ENCODE assay signal across 20 cellular contexts in the genomic region with DNA sequence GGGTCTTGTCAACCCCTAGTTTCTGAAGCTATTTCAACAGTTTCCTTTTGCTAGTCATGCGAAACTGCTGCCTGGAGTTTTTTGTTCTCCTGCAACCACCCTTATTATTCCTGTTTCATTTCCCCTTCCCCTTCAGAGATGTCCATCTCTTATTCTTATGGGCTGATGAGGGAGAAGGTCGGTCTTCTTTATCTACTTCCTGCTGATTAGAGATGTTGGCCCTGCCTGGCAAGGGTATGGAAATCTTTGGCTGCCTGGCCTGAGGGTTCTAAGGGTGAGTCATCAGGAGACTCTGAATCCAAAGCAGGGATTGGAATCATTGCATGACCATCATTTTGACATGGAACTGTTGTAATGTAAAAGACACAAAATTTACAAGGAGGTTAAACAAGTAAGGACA.
DNase-seq lines count a peak whose midpoint lies in the region; ATAC-seq, FAIRE-seq and TF ChIP-seq lines count a peak whose summit lies in the region.
"Had no signal": no experiment of that assay in that cellular context is flagged by ENCODE, and none has a peak within 500 bp of the region (broad histone marks: within the 10 kb centered on the region; RNA-seq: fewer than 3 reads in every experiment).

No MANE protein-coding gene starts in this region.

- H3K4me3 Mint-ChIP-seq in WTC11: no peak overlapping the region
- H3K4me3 Mint-ChIP-seq: activated naive CD8-positive, alpha-beta T cell treated with anti-CD3 and anti-CD28 coated beads for 36 hours; CD4-positive, alpha-beta memory T cell; endodermal cell; IgD-negative memory B cell had no signal

- peak; percentile 57 for DNase-seq in EH (ENCODE audit: low read depth)
- DNase-seq in NCI-H226: peak; percentile 78
- peak; percentile 28 for DNase-seq in endothelial cell of umbilical vein (ENCODE audit: low read depth, low spot score)
- DNase-seq in putamen (ENCODE audit: low spot score): peak; percentile 15
- DNase-seq in WTC11 (ENCODE audit: low spot score): no peak
- DNase-seq: activated CD4-positive, alpha-beta T cell treated with anti-CD3 and anti-CD28 coated beads for 48 hours; activated naive CD8-positive, alpha-beta T cell treated with anti-CD3 and anti-CD28 coated beads for 36 hours; caudate nucleus; CD4-positive, alpha-beta memory T cell; endodermal cell; NCI-H1105 treated with DMSO at 0.1 percent for 48 hours; stimulated activated CD4-positive, alpha-beta T cell treated with anti-CD3 and anti-CD28 coated beads, Interleukin-4, amount 100 ng/mL, for 1 hour; T-helper 9 cell had no signal

- H2AFZ ChIP-seq in endothelial cell of umbilical vein (ENCODE audit: low read depth, low read length): peak overlapping the region; percentile 26

- intact Hi-C loops in endothelial cell of umbilical vein (cut with micrococcal nuclease): no loop called here

- H3K4me2 ChIP-seq in endothelial cell of umbilical vein (ENCODE audit: insufficient read depth, low read length): peak overlapping the region; percentile 1

- no peak overlapping the region for H3K27ac ChIP-seq in endothelial cell of umbilical vein (ENCODE audit: insufficient read depth, low read depth, low read length)
- H3K27ac ChIP-seq: neutrophil, SJSA1 had no signal

- no peaks in the 10 kb centered on the region for H3K4me1 Mint-ChIP-seq in WTC11
- H3K4me1 Mint-ChIP-seq: endodermal cell, IgD-negative memory B cell had no signal

- H3K4me1 ChIP-seq in endothelial cell of umbilical vein (ENCODE audit: control insufficient read depth, extremely low read depth, insufficient read depth, low read length): peaks cover 20% of the 10 kb centered on the region
- H3K4me1 ChIP-seq: SJSA1 had no signal

- no peak overlapping the region for H3K4me3 ChIP-seq in endothelial cell of umbilical vein (replicated peaks in 1 of 3; ENCODE audit: insufficient read depth in 1 of 3, low read depth in 1 of 3, low read length in 3 of 3)
- H3K4me3 ChIP-seq: GM12878, SJSA1 had no signal

- dilution Hi-C loops in endothelial cell of umbilical vein (cut with MboI; ENCODE audit: extremely low pct_ligation_motif_present, low sequenced_read_pairs): no loop called here

- peaks cover 30% of the 10 kb centered on the region for H3K36me3 Mint-ChIP-seq in WTC11
- H3K36me3 Mint-ChIP-seq: CD4-positive, alpha-beta memory T cell; IgD-negative memory B cell had no signal

- H3K9ac ChIP-seq in endothelial cell of umbilical vein (replicated peaks; ENCODE audit: extremely low read depth, insufficient read depth, low read length): no peak overlapping the region

- BruUV-seq in endothelial cell of umbilical vein (replicated peaks; lab: Mats Ljungman, UMichigan): no TSS peak

- TF ChIP-seq POLR2A in endothelial cell of umbilical vein (IDR thresholded peaks at IDR 0.05; ENCODE audit: low read depth, low read length): no peak
- TF ChIP-seq POLR2A in GM18505 (IDR thresholded peaks at IDR 0.05; ENCODE audit: borderline replicate concordance, extremely low read depth, insufficient read depth, insufficient read length): no peak

- H3K27ac Mint-ChIP-seq in WTC11: no peak overlapping the region
- H3K27ac Mint-ChIP-seq: activated naive CD8-positive, alpha-beta T cell treated with anti-CD3 and anti-CD28 coated beads for 36 hours; CD4-positive, alpha-beta memory T cell; endodermal cell; IgD-negative memory B cell had no signal

- H3K27me3 ChIP-seq in endothelial cell of umbilical vein (ENCODE audit: control insufficient read depth in 2 of 2, insufficient read depth in 2 of 2, low read length in 2 of 2): no peaks in the 10 kb centered on the region
- H3K27me3 ChIP-seq: neutrophil, SJSA1 had no signal

- H3K9me1 ChIP-seq in endothelial cell of umbilical vein (replicated peaks; ENCODE audit: control insufficient read depth, extremely low read depth, insufficient read depth, low read length): no peaks in the 10 kb centered on the region

- H3K36me3 ChIP-seq in endothelial cell of umbilical vein (ENCODE audit: control insufficient read depth in 2 of 2, extremely low read depth in 1 of 2, insufficient read depth in 2 of 2, low read length in 2 of 2): no peaks in the 10 kb centered on the region
- H3K36me3 ChIP-seq: neutrophil, SJSA1 had no signal

- H3K9me3 ChIP-seq in endothelial cell of umbilical vein (replicated peaks; ENCODE audit: control insufficient read depth, insufficient read depth, low read length): no peaks in the 10 kb centered on the region
- H3K9me3 ChIP-seq: neutrophil, SJSA1 had no signal

- FAIRE-seq in endothelial cell of umbilical vein (lab: Jason Lieb, UNC): peak; percentile 24
- FAIRE-seq: GM12878 had no signal

- H3K27me3 Mint-ChIP-seq in WTC11 (ENCODE audit: low read depth): no peaks in the 10 kb centered on the region
- H3K27me3 Mint-ChIP-seq: activated naive CD8-positive, alpha-beta T cell treated with anti-CD3 and anti-CD28 coated beads for 36 hours; CD4-positive, alpha-beta memory T cell; IgD-negative memory B cell had no signal

- no peaks in the 10 kb centered on the region for H3K79me2 ChIP-seq in endothelial cell of umbilical vein (ENCODE audit: control insufficient read depth, insufficient read depth, low read length)

- ATAC-seq in WTC11 (no peak), GM18505 (IDR thresholded peaks at IDR 0.05; ENCODE audit: unreplicated experiment) (no peak), HG03139 (IDR thresholded peaks at IDR 0.05; ENCODE audit: unreplicated experiment) (no peak)
- ATAC-seq: GM12878, sciatic nerve had no signal

- TF ChIP-seq CTCF in endothelial cell of umbilical vein (IDR thresholded peaks at IDR 0.05; ENCODE audit: extremely low read depth in 1 of 2, insufficient read depth in 1 of 2, low read depth in 1 of 2, low read length in 2 of 2): no peak
- no peak for TF ChIP-seq CTCF in WTC11 (IDR thresholded peaks at IDR 0.05)

- no peaks in the 10 kb centered on the region for H4K20me1 ChIP-seq in endothelial cell of umbilical vein (replicated peaks; ENCODE audit: control insufficient read depth, extremely low read depth, insufficient read depth, low read length)

- peaks cover 15% of the 10 kb centered on the region for H3K9me3 Mint-ChIP-seq in WTC11
- H3K9me3 Mint-ChIP-seq: activated naive CD8-positive, alpha-beta T cell treated with anti-CD3 and anti-CD28 coated beads for 36 hours; IgD-negative memory B cell had no signal

- CTCF ChIA-PET in endothelial cell of umbilical vein (lab: Charles Lee): interaction anchor here (1.1 kb wide), 1 partner anchor 1344 kb away, joined by 3 read pairs; no protein-coding TSS in a partner anchor
- CTCF ChIA-PET in WTC11 (lab: Charles Lee): no interaction called here

- POLR2A ChIA-PET in endothelial cell of umbilical vein (lab: Charles Lee): no interaction called here
- POLR2A ChIA-PET in WTC11 (lab: Charles Lee): no interaction called here

TF ChIP-seq in endothelial cell of umbilical vein, 7 proteins besides CTCF, POLR2A, EP300 and RAD21:
- no peak for TF ChIP-seq MYC (IDR thresholded peaks at IDR 0.05; ENCODE audit: low read depth, low read length)
- TF ChIP-seq, protein P1, sequence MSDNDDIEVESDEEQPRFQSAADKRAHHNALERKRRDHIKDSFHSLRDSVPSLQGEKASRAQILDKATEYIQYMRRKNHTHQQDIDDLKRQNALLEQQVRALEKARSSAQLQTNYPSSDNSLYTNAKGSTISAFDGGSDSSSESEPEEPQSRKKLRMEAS (IDR thresholded peaks at IDR 0.05; ENCODE audit: insufficient read depth, insufficient read length): no peak
- TF ChIP-seq FOS (IDR thresholded peaks at IDR 0.05; ENCODE audit: borderline replicate concordance, insufficient read depth, low read length): peak; percentile 81
- TF ChIP-seq EZH2 (IDR thresholded peaks at IDR 0.05; ENCODE audit: borderline replicate concordance, low read depth, low read length, severe bottlenecking): no peak
- no peak for TF ChIP-seq POLR2AphosphoS5 (IDR thresholded peaks at IDR 0.05; ENCODE audit: insufficient read depth, low read depth, low read length)
- TF ChIP-seq JUN (IDR thresholded peaks at IDR 0.05; ENCODE audit: borderline replicate concordance, insufficient read depth, insufficient read length, low read depth): peak; percentile 34
- peak; percentile 82 for TF ChIP-seq GATA2 (IDR thresholded peaks at IDR 0.05; ENCODE audit: insufficient read depth, insufficient read length, low read depth, low read length)
TF ChIP-seq in endothelial cell of umbilical vein: peak in this region for 3.

TF ChIP-seq in WTC11, 78 proteins besides CTCF, POLR2A, EP300 and RAD21:
- TF ChIP-seq GABPB1 (CRISPR knock-in tag; IDR thresholded peaks at IDR 0.05) (no peak), MXD4 (CRISPR knock-in tag; IDR thresholded peaks at IDR 0.05; ENCODE audit: borderline replicate concordance) (no peak), GRHL2 (CRISPR knock-in tag; IDR thresholded peaks at IDR 0.05; ENCODE audit: insufficient replicate concordance, severe bottlenecking) (no peak), JAZF1 (CRISPR knock-in tag; IDR thresholded peaks at IDR 0.05) (no peak)
- TF ChIP-seq, protein P2, sequence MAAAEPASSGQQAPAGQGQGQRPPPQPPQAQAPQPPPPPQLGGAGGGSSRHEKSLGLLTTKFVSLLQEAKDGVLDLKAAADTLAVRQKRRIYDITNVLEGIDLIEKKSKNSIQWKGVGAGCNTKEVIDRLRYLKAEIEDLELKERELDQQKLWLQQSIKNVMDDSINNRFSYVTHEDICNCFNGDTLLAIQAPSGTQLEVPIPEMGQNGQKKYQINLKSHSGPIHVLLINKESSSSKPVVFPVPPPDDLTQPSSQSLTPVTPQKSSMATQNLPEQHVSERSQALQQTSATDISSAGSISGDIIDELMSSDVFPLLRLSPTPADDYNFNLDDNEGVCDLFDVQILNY (CRISPR knock-in tag; IDR thresholded peaks at IDR 0.05): no peak
- TF ChIP-seq, protein P3, sequence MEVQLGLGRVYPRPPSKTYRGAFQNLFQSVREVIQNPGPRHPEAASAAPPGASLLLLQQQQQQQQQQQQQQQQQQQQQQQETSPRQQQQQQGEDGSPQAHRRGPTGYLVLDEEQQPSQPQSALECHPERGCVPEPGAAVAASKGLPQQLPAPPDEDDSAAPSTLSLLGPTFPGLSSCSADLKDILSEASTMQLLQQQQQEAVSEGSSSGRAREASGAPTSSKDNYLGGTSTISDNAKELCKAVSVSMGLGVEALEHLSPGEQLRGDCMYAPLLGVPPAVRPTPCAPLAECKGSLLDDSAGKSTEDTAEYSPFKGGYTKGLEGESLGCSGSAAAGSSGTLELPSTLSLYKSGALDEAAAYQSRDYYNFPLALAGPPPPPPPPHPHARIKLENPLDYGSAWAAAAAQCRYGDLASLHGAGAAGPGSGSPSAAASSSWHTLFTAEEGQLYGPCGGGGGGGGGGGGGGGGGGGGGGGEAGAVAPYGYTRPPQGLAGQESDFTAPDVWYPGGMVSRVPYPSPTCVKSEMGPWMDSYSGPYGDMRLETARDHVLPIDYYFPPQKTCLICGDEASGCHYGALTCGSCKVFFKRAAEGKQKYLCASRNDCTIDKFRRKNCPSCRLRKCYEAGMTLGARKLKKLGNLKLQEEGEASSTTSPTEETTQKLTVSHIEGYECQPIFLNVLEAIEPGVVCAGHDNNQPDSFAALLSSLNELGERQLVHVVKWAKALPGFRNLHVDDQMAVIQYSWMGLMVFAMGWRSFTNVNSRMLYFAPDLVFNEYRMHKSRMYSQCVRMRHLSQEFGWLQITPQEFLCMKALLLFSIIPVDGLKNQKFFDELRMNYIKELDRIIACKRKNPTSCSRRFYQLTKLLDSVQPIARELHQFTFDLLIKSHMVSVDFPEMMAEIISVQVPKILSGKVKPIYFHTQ (CRISPR knock-in tag; IDR thresholded peaks at IDR 0.05): no peak
TF ChIP-seq in WTC11: peak in this region for 0.
